Comparison of ENCODE assay signal across 7 cellular contexts in genomic region chr7:144710791-144711190, GRCh38.
"Had no signal": no experiment of that assay in that cellular context is flagged by ENCODE, and none has a peak within 500 bp of the region (broad histone marks: within the 10 kb centered on the region; RNA-seq: fewer than 3 reads in every experiment).

No MANE protein-coding gene starts in this region.

- H3K4me2 ChIP-seq: KMS-11 had no signal

- H3K27ac ChIP-seq: HL-60, KMS-11 had no signal

- ATAC-seq: HepG2 had no signal

- FAIRE-seq: HepG2, HTR-8/SVneo had no signal

- H3K9ac ChIP-seq: KMS-11 had no signal

- DNase-seq: IMR-90, KBM-7, KG1 had no signal
